ENCODE assay signal across 29 cellular contexts in genomic region chr4:119501740-119502139, GRCh38.
"Had no signal": no experiment of that assay in that cellular context is flagged by ENCODE, and none has a peak within 500 bp of the region (broad histone marks: within the 10 kb centered on the region; RNA-seq: fewer than 3 reads in every experiment).

No MANE protein-coding gene starts in this region.

- H2AFZ ChIP-seq: neural progenitor cell had no signal

- ATAC-seq: left colon; left lung; lower lobe of right lung; natural killer cell; right cardiac atrium; stimulated activated effector memory CD8-positive, alpha-beta T cell treated with anti-CD3 and anti-CD28 coated beads, Interleukin-12 subunit alpha, Interleukin-12 subunit beta, amount 100 ng/mL, for 72 hours; upper lobe of right lung had no signal

- H3K4me1 ChIP-seq: left lung, lower lobe of right lung, neural progenitor cell, prostate gland, suprapubic skin, upper lobe of right lung had no signal

- H3K9ac ChIP-seq: neural progenitor cell had no signal

- H3K9me3 ChIP-seq: left lung, lower lobe of right lung, neutrophil, ovary, prostate gland, sigmoid colon, spleen, suprapubic skin, thoracic aorta, tibial artery, upper lobe of right lung had no signal

- H3K36me3 ChIP-seq: ovary, prostate gland had no signal

- H3K27ac ChIP-seq: left lung, lower lobe of right lung, neural progenitor cell, neutrophil, ovary, prostate gland, sigmoid colon, spleen, suprapubic skin, upper lobe of right lung had no signal

- H3K27me3 ChIP-seq: left lung, neural progenitor cell, neutrophil, ovary, sigmoid colon, spleen, suprapubic skin, tibial artery, upper lobe of right lung had no signal

- H3K4me1 Mint-ChIP-seq: immature natural killer cell; naive B cell; natural killer cell; stimulated activated effector memory CD8-positive, alpha-beta T cell treated with anti-CD3 and anti-CD28 coated beads, Interleukin-12 subunit alpha, Interleukin-12 subunit beta, amount 100 ng/mL, for 72 hours had no signal

- H3K9me3 Mint-ChIP-seq: immature natural killer cell; naive B cell; natural killer cell; neural progenitor cell; stimulated activated effector memory CD8-positive, alpha-beta T cell treated with anti-CD3 and anti-CD28 coated beads, Interleukin-12 subunit alpha, Interleukin-12 subunit beta, amount 100 ng/mL, for 72 hours; stimulated activated naive CD8-positive, alpha-beta T cell treated with anti-CD3 and anti-CD28 coated beads, Interleukin-15, Interleukin-2, amounts not matched to agents 100 ng/mL and 50 ng/mL, for 24 hours had no signal

- H3K4me3 Mint-ChIP-seq: immature natural killer cell; naive B cell; natural killer cell; neural progenitor cell; stimulated activated effector memory CD8-positive, alpha-beta T cell treated with anti-CD3 and anti-CD28 coated beads, Interleukin-12 subunit alpha, Interleukin-12 subunit beta, amount 100 ng/mL, for 72 hours; stimulated activated naive CD8-positive, alpha-beta T cell treated with anti-CD3 and anti-CD28 coated beads, Interleukin-15, Interleukin-2, amounts not matched to agents 100 ng/mL and 50 ng/mL, for 24 hours had no signal

- H3K4me2 ChIP-seq: neural progenitor cell had no signal

- DNase-seq: hypothalamus; immature natural killer cell; kidney; left colon; left lung; lower lobe of right lung; mammary epithelial cell; mesenchymal stem cell; naive B cell; natural killer cell; occipital lobe; ovary; retina; right cardiac atrium; sigmoid colon; small intestine; spleen; stimulated activated CD4-positive, alpha-beta T cell treated with anti-CD3 and anti-CD28 coated beads, Interleukin-4, amount 100 ng/mL, for 24 hours; stimulated activated naive CD4-positive, alpha-beta T cell; tibial artery; trophoblast cell; upper lobe of right lung had no signal

- H3K4me3 ChIP-seq: left lung, lower lobe of right lung, neural progenitor cell, ovary, prostate gland, sigmoid colon, spleen, suprapubic skin, thoracic aorta, tibial artery, upper lobe of right lung had no signal

- H3K27ac Mint-ChIP-seq: immature natural killer cell; naive B cell; natural killer cell; neural progenitor cell; stimulated activated effector memory CD8-positive, alpha-beta T cell treated with anti-CD3 and anti-CD28 coated beads, Interleukin-12 subunit alpha, Interleukin-12 subunit beta, amount 100 ng/mL, for 72 hours; stimulated activated naive CD8-positive, alpha-beta T cell treated with anti-CD3 and anti-CD28 coated beads, Interleukin-15, Interleukin-2, amounts not matched to agents 100 ng/mL and 50 ng/mL, for 24 hours had no signal

- H3K36me3 Mint-ChIP-seq: natural killer cell had no signal

- H3K27me3 Mint-ChIP-seq: naive B cell; stimulated activated naive CD8-positive, alpha-beta T cell treated with anti-CD3 and anti-CD28 coated beads, Interleukin-15, Interleukin-2, amounts not matched to agents 100 ng/mL and 50 ng/mL, for 24 hours had no signal
